Comparison of ENCODE assay signal across 1 cellular context in the genomic region with DNA sequence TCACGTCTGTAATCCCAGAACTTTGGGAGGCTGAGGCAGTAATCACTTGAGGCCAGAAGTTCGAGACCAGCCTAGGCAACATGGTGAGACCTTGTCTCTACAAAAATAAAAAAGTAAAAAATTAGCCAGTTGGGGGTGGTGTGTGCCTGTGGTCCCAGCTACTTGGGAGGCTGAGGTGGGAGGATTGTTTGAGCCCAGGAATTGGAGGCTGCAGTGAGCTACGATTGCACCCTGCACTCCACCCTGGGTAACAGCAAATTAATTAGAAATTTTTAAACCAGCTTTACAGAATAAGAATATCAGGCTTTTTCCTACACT.
TF ChIP-seq lines count a peak whose summit lies in the region.

No MANE protein-coding gene starts in this region.

TF ChIP-seq in endothelial cell of umbilical vein, 7 proteins besides CTCF, POLR2A, EP300 and RAD21 (continued from another document):
- TF ChIP-seq JUN (IDR thresholded peaks at IDR 0.05; ENCODE audit: borderline replicate concordance, insufficient read depth, insufficient read length, low read depth) (no peak), GATA2 (IDR thresholded peaks at IDR 0.05; ENCODE audit: insufficient read depth, insufficient read length, low read depth, low read length) (no peak)
TF ChIP-seq in endothelial cell of umbilical vein: peak in this region for 0.
